20 cellular contexts compared by ENCODE assay signal in the genomic region with DNA sequence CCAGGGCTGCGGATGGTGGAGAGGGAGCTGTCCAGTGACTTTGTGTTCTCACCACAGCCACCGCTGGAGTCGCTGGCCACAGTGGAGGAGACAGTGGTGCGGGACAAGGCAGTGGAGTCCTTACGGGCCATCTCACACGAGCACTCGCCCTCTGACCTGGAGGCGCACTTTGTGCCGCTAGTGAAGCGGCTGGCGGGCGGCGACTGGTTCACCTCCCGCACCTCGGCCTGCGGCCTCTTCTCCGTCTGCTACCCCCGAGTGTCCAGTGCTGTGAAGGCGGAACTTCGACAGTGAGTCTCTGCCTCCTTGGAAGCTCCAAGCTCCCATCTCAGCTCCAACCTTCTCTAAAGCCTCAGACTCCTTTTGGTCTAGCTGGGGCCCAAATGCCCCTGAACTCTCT.
"Had no signal": no experiment of that assay in that cellular context is flagged by ENCODE, and none has a peak within 500 bp of the region (broad histone marks: within the 10 kb centered on the region; RNA-seq: fewer than 3 reads in every experiment).

No MANE protein-coding gene starts in this region.

- DNase-seq: KBM-7, NCI-H1092, NCI-H1105 treated with DMSO at 0.1 percent for 48 hours, NCI-H1417 treated with DMSO at 0.1 percent for 48 hours, NCI-H146, NCI-H1694 treated with DMSO at 0.1 percent for 48 hours, NCI-H1930, NCI-H2081, NCI-H2107, NCI-H2171, NCI-H226, NCI-H446, NCI-H510A, NCI-H524 treated with DMSO at 0.1 percent for 48 hours, NCI-H69, NCI-H774, SHP77, SK-N-SH had no signal

- H3K27me3 Mint-ChIP-seq: IgD-negative memory B cell had no signal

- H3K27ac Mint-ChIP-seq: IgD-negative memory B cell had no signal

- H3K9ac ChIP-seq: SK-N-SH had no signal

- H3K4me2 ChIP-seq: SK-N-SH had no signal

- H3K9me3 ChIP-seq: SK-N-SH had no signal

- H3K27ac ChIP-seq: RWPE1 had no signal

- H3K9me2 ChIP-seq: SK-N-SH had no signal

- H3K9me3 Mint-ChIP-seq: IgD-negative memory B cell had no signal
